In the genomic region with DNA sequence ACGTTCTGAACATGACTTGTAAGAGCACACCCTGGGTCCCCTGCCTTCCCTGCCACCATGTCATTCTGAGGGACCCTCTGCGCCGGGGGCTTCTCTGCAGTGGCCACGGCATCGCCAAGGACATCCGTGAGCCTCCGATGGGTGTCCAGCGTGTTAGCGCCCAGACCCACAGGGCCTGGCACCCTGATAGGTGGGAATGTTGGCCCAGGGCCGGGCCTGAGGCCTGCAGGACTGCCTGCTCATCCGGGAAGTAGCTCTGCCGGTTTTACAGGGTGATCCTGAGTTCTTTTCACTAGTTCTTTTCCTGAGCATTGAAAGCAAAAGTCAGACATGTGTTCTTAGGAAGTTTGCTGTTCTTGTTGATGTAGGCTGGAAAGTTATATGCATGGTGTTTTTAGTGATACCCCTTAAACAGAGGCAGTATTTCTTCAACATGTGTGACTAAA, we compare ENCODE assay signal across 9 cellular contexts. TPM values are rescaled to one million over a fixed set of nuclear protein-coding genes. Genes with fewer than 3 reads are reported as not detected.
A peak's percentile ranks its signal among the peaks of the same experiment; 100 is the strongest.
DNase-seq lines count a peak whose midpoint lies in the region; TF ChIP-seq lines count a peak whose summit lies in the region.
"Had no signal": no experiment of that assay in that cellular context is flagged by ENCODE, and none has a peak within 500 bp of the region (broad histone marks: within the 10 kb centered on the region; RNA-seq: fewer than 3 reads in every experiment).

No MANE protein-coding gene starts in this region.

- intact Hi-C loops in CD4-positive, alpha-beta memory T cell (cut with micrococcal nuclease), result loop anchor here (1.0 kb wide), 2 partner anchors 259 to 277 kb away; no protein-coding TSS in a partner anchor

- H3K4me3 ChIP-seq in CD4-positive, alpha-beta memory T cell (ENCODE audit: low read length in 2 of 2), result peak overlapping the region in 1 of 2 donors; percentile 20
- no peak overlapping the region for H3K4me3 ChIP-seq in LNCaP clone FGC (ENCODE audit: low read depth, low read length)

- H3K27me3 Mint-ChIP-seq in CD4-positive, alpha-beta memory T cell, result no peaks in the 10 kb centered on the region
- H3K27me3 Mint-ChIP-seq in chondrocyte (ENCODE audit: low read depth) (no peaks in the 10 kb centered on the region), neural crest cell (ENCODE audit: low read depth) (no peaks in the 10 kb centered on the region)
- H3K27me3 Mint-ChIP-seq: naive B cell had no signal

- peak overlapping the region; percentile 75 to 97 (median 95) for H3K27ac Mint-ChIP-seq in CD4-positive, alpha-beta memory T cell
- H3K27ac Mint-ChIP-seq in chondrocyte (ENCODE audit: unreplicated experiment) (peak overlapping the region; percentile 82), neural crest cell (ENCODE audit: unreplicated experiment) (peak overlapping the region; percentile 29)

- H3K36me3 ChIP-seq in CD4-positive, alpha-beta memory T cell (ENCODE audit: insufficient read depth, low read length), result peaks cover 48% of the 10 kb centered on the region

- DNase-seq in CD4-positive, alpha-beta memory T cell, result no peak
- DNase-seq in LNCaP clone FGC (ENCODE audit: low read depth) (peak; percentile 42), chondrocyte (ENCODE audit: low spot score) (no peak), neural crest cell (ENCODE audit: low read depth, low spot score) (no peak), anterior cingulate cortex (lab: John Stamatoyannopoulos, UW) (no peak), caudate nucleus (lab: John Stamatoyannopoulos, UW) (no peak), KBM-7 (no peak), glomerular visceral epithelial cell (ENCODE audit: extremely low spot score) (no peak)

- peak overlapping the region; percentile 64 for H3K27ac ChIP-seq in CD4-positive, alpha-beta memory T cell (ENCODE audit: low read depth, low read length)
- no peak overlapping the region for H3K27ac ChIP-seq in caudate nucleus (ENCODE audit: low read depth, low read length)

- peaks cover 19% of the 10 kb centered on the region for H3K4me1 ChIP-seq in CD4-positive, alpha-beta memory T cell (ENCODE audit: insufficient read depth, low read length)

- POLR2A ChIA-PET in CD4-positive, alpha-beta memory T cell (lab: Charles Lee; ENCODE audit: partially characterized antibody), result interaction anchor here (0.8 to 1.2 kb wide), 3 partner anchors 9 to 276 kb away, joined by 3 to 5 read pairs (median 4); a partner anchor contains a TSS

- in situ Hi-C loops in KBM-7 (cut with MboI; ENCODE audit: low pct_unique_long_range_greater_than_20kb, low sequenced_read_pairs), result no loop called here

- CTCF ChIA-PET in CD4-positive, alpha-beta memory T cell (lab: Charles Lee; ENCODE audit: partially characterized antibody), result interaction anchor here (0.7 to 2.6 kb wide), 20 partner anchors 8 to 1933 kb away, joined by 3 to 14 read pairs (median 5); no protein-coding TSS in a partner anchor

- H3K9me3 ChIP-seq in CD4-positive, alpha-beta memory T cell (ENCODE audit: control insufficient read depth in 1 of 2, low read length in 2 of 2), result no peaks in the 10 kb centered on the region

- H3K9me3 Mint-ChIP-seq in CD4-positive, alpha-beta memory T cell, result no peaks in the 10 kb centered on the region
- no peaks in the 10 kb centered on the region for H3K9me3 Mint-ChIP-seq in chondrocyte (ENCODE audit: low read depth)
- H3K9me3 Mint-ChIP-seq in neural crest cell, result no peaks in the 10 kb centered on the region
- H3K9me3 Mint-ChIP-seq: naive B cell had no signal

- peak overlapping the region; percentile 64 to 85 (median 72) for H3K4me3 Mint-ChIP-seq in CD4-positive, alpha-beta memory T cell
- no peak overlapping the region for H3K4me3 Mint-ChIP-seq in chondrocyte (ENCODE audit: unreplicated experiment)
- H3K4me3 Mint-ChIP-seq in neural crest cell, result no peak overlapping the region
- H3K4me3 Mint-ChIP-seq: naive B cell had no signal

- peaks cover 20 to 31% (median 31%) of the 10 kb centered on the region in 4 donors for H3K4me1 Mint-ChIP-seq in CD4-positive, alpha-beta memory T cell
- H3K4me1 Mint-ChIP-seq in chondrocyte (ENCODE audit: low read depth) (peaks cover 24% of the 10 kb centered on the region), neural crest cell (peaks cover 7% of the 10 kb centered on the region)

- H3K36me3 Mint-ChIP-seq in CD4-positive, alpha-beta memory T cell, result peaks cover 56 to 82% of the 10 kb centered on the region in 2 donors
- peaks cover 33% of the 10 kb centered on the region for H3K36me3 Mint-ChIP-seq in chondrocyte (ENCODE audit: low read depth)
- H3K36me3 Mint-ChIP-seq in neural crest cell (ENCODE audit: low read depth), result peaks cover 11% of the 10 kb centered on the region

- TF ChIP-seq CTCF in LNCaP clone FGC (IDR thresholded peaks at IDR 0.05; ENCODE audit: control insufficient read depth, extremely low read depth, insufficient read depth) (no peak), chondrocyte (IDR thresholded peaks at IDR 0.05) (no peak), neural crest cell (conservative IDR thresholded peaks at IDR 0.05) (no peak)

- H3K27me3 ChIP-seq in CD4-positive, alpha-beta memory T cell (ENCODE audit: insufficient read depth, low read length), result no peaks in the 10 kb centered on the region

RNA-seq across cellular contexts. Expression of a gene that starts 54.5 kb away (rescaled TPM):
- 10 to 100 TPM; 41.7 to 42.5 TPM for total RNA-seq in CD4-positive, alpha-beta memory T cell
- polyA plus RNA-seq in CD4-positive, alpha-beta memory T cell, result 10 to 100 TPM; 14.2 to 18.0 TPM
- total RNA-seq in chondrocyte (10.9 to 15.5 TPM (median 12.4 TPM) in 3 replicates), neural crest cell (19.3 and 19.5 TPM in 2 replicates)

Comparison
In these comparisons a context has a peak if more than half of its experiments do, and no peak if none do; other contexts are left out.
1. H3K27ac Mint-ChIP-seq: peak in every context shown above with its lines; median percentile 95 in CD4-positive, alpha-beta memory T cell; 82 in chondrocyte; 29 in neural crest cell.
2. H3K4me3 Mint-ChIP-seq: peak in CD4-positive, alpha-beta memory T cell (8 of 8); none in chondrocyte (single experiment) and neural crest cell (single experiment).